1 cellular context compared by ENCODE assay signal in genomic region chr19:29605653-29606419, GRCh38.
A peak's percentile ranks its signal among the peaks of the same experiment; 100 is the strongest.
TF ChIP-seq lines count a peak whose summit lies in the region.

TSS of gene POP4 (plus strand) at chr19:29606283. CDS start at chr19:29606319, 36 bp downstream.

TF ChIP-seq in GM12878, 131 proteins besides CTCF, POLR2A, EP300 and RAD21 (continued from another document):
- TF ChIP-seq CUX1 (IDR thresholded peaks at IDR 0.05; ENCODE audit: insufficient replicate concordance, low read depth, low read length) (no peak), ESRRA (IDR thresholded peaks at IDR 0.05; ENCODE audit: low read length) (no peak), GATAD2B (conservative IDR thresholded peaks at IDR 0.05; ENCODE audit: low read depth) (peak; percentile 78), SPI1 (IDR thresholded peaks at IDR 0.05; ENCODE audit: borderline replicate concordance, insufficient read depth, low read depth, low read length) (peak; percentile 46; the same call in 1 of the 2 replicates), ZSCAN29 (IDR thresholded peaks at IDR 0.05) (no peak), NBN (IDR thresholded peaks at IDR 0.05) (peak; percentile 99), NR2C2 (IDR thresholded peaks at IDR 0.05; ENCODE audit: borderline replicate concordance, control insufficient read depth, insufficient read length, low read depth) (no peak), CBFB (IDR thresholded peaks at IDR 0.05; ENCODE audit: low read depth) (peak; percentile 81), POLR2AphosphoS2 (IDR thresholded peaks at IDR 0.05; ENCODE audit: low read depth, low read length) (peak; percentile 89), PML (IDR thresholded peaks at IDR 0.05; ENCODE audit: low read length) (peak; percentile 97)
